8 cellular contexts compared by ENCODE assay signal in the genomic region with DNA sequence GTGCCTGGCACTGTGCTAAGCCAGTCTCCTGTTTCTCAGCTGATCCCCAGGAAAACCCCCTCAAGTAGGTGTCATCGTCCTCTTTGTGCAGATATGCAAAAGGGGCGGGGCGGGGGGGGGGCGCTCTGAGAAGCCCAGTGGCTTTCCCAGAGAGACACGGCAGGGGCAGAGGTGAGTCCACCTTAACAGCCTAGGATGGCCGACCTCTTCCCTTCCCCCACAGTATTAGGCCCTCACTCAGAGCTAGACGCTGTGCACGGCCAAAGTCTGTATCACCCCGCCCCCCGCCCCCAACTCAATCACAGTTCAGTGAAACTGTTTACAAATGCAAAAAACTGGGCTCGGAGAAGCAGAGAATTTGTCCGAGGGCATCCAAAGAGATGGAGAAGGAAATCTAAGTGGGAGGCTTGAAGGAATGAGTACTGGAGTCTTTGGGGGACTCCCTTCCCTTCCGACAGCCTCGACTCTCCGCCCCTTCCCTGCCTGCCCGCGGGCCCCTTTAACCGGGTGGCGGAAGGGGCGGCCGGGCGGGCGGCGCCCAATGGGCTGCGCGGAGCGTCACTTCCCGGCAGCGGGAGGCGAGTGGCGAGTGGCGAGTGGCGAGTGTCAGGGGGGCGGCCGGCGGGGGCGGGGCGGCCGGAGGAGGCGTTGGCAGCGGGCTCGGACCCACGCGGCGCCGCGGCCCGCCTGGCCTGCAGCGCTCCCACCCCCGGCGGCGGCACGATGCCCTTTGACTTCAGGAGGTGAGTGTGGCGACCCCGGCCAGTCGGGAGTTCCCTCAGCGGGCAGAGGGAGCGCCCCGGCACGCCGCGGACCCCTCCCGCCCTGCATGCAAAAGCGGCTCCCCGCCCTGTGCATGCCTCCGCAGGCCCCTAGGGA. TPM values are rescaled to one million over a fixed set of nuclear protein-coding genes. Genes with fewer than 3 reads are reported as not detected.
DNase-seq lines count a peak whose midpoint lies in the region; ATAC-seq and TF ChIP-seq lines count a peak whose summit lies in the region.

Gene ERGIC1 (plus strand): TSS at position 561 of the 879 bp plus-strand sequence. CDS start 163 bp downstream, at position 724.

- no peaks in the 10 kb centered on the region for H3K27me3 ChIP-seq in A673 (replicated peaks; ENCODE audit: insufficient read depth, low read depth, low read length, poor library complexity)

- H3K9me3 ChIP-seq in A673 (ENCODE audit: low read depth, low read length, poor library complexity, severe bottlenecking), result no peaks in the 10 kb centered on the region

- POLR2A ChIA-PET in A673 (lab: Charles Lee; ENCODE audit: low non-redundant PET), result no interaction called here

- H3K4me3 ChIP-seq in A673 (ENCODE audit: low read depth, low read length, poor library complexity, severe bottlenecking) (peak within 1 kb of the TSS; percentile 75), coronary artery (peak within 1 kb of the TSS; percentile 95)

- DNase-seq in A673 (ENCODE audit: low spot score) (peak; percentile 68), NCI-H345 treated with DMSO at 0.1 percent for 48 hours (lab: John Stamatoyannopoulos, UW; ENCODE audit: unreplicated experiment) (peak; percentile 48), coronary artery (ENCODE audit: low spot score) (peak; percentile 90), left colon (peak; percentile 90 to 91)
- DNase-seq in activated CD4-positive, alpha-beta T cell treated with anti-CD3 and anti-CD28 coated beads for 48 hours, result peak; percentile 68
- peak; percentile 56 for DNase-seq in stimulated activated CD4-positive, alpha-beta T cell treated with anti-CD3 and anti-CD28 coated beads, Interleukin-1b, Interleukin-23, amount 100 ng/mL, for 48 hours

- TF ChIP-seq CTCF in A673 (conservative IDR thresholded peaks at IDR 0.05; ENCODE audit: low read depth, low read length), result no peak
- TF ChIP-seq CTCF in coronary artery (IDR thresholded peaks at IDR 0.05), result no peak

- no TSS peak for BruUV-seq in A673 (replicated peaks; lab: Mats Ljungman, UMichigan)

- intact Hi-C loops in A673 (cut with micrococcal nuclease; ENCODE audit: unreplicated experiment), result no loop called here
- intact Hi-C loops in left colon (cut with DNase I, micrococcal nuclease), result loop anchor here in 1 of 2 donors (10.0 kb wide), 1 partner anchor 59 kb away; the partner anchor contains the start of gene DUSP1

- CTCF ChIA-PET in A673 (lab: Charles Lee), result no interaction called here

- H3K27ac ChIP-seq in A673 (ENCODE audit: low read depth, low read length, poor library complexity, severe bottlenecking) (peak within 1 kb of the TSS; percentile 65), coronary artery (peak within 1 kb of the TSS; percentile 70 to 93)

- no peaks in the 10 kb centered on the region for H3K36me3 ChIP-seq in A673 (ENCODE audit: insufficient read depth, low read length, poor library complexity, severe bottlenecking)

- H3K4me1 ChIP-seq in A673 (ENCODE audit: insufficient read depth, low read length, poor library complexity, severe bottlenecking), result no peaks in the 10 kb centered on the region

- ATAC-seq in GM18517 (IDR thresholded peaks at IDR 0.05; ENCODE audit: unreplicated experiment) (peak; percentile 42), HG02981 (IDR thresholded peaks at IDR 0.05; ENCODE audit: unreplicated experiment) (peak; percentile 68), left colon (peak; percentile 71)

RNA-seq across cellular contexts. Expression of gene ERGIC1, which starts in this region (rescaled TPM):
- total RNA-seq in A673 (2021), result 44.2 and 48.7 TPM in 2 replicates
- 100 to 1,000 TPM; 201 to 223 TPM for total RNA-seq in left colon

Comparison
In these comparisons a context has a peak if more than half of its experiments do, and no peak if none do; other contexts are left out.
1. Peak in every context shown above with its lines: DNase-seq, ATAC-seq, H3K4me3 ChIP-seq and H3K27ac ChIP-seq.